Comparison of ENCODE assay signal across 18 cellular contexts in genomic region chr3:12906141-12906915, GRCh38.
DNase-seq lines count a peak whose midpoint lies in the region; ATAC-seq and TF ChIP-seq lines count a peak whose summit lies in the region.
"Had no signal": no experiment of that assay in that cellular context is flagged by ENCODE, and none has a peak within 500 bp of the region (broad histone marks: within the 10 kb centered on the region; RNA-seq: fewer than 3 reads in every experiment).

No MANE protein-coding gene starts in this region.

- H3K27me3 ChIP-seq in heart left ventricle, result no peaks in the 10 kb centered on the region
- no peaks in the 10 kb centered on the region for H3K27me3 ChIP-seq in osteoblast (ENCODE audit: insufficient read depth, low read length)
- H3K27me3 ChIP-seq: SJSA1 had no signal

- no peak for TF ChIP-seq CTCF in heart left ventricle (IDR thresholded peaks at IDR 0.05)
- TF ChIP-seq CTCF in osteoblast (IDR thresholded peaks at IDR 0.05; ENCODE audit: extremely low read depth, low read depth, low read length), result no peak

- DNase-seq in Right ventricle myocardium inferior (ENCODE audit: missing footprints) (peak; percentile 45), cardiac septum (ENCODE audit: low spot score) (no peak), heart left ventricle (peak in 2 of 5 donors; percentile 18 to 56), osteoblast (ENCODE audit: insufficient read length, low spot score, missing footprints) (peak; percentile 66), posterior vena cava (ENCODE audit: low spot score) (no peak)
- DNase-seq: 8988T; CD4-positive, CD25-positive, alpha-beta regulatory T cell; COR-L47; DMS 273 treated with DMSO at 0.1 percent for 48 hours; KG1; NCI-H1105 treated with DMSO at 0.1 percent for 48 hours; NCI-H187 treated with DMSO at 0.1 percent for 48 hours; NCI-H345; NCI-H526 had no signal

- no peak overlapping the region for H3K4me2 ChIP-seq in osteoblast (ENCODE audit: insufficient read depth, low read length)

- H2AFZ ChIP-seq in osteoblast (ENCODE audit: low read length), result no peak overlapping the region

- peaks cover 0 to 41% (median 24%) of the 10 kb centered on the region in 12 donors for H3K4me1 ChIP-seq in heart left ventricle
- no peaks in the 10 kb centered on the region for H3K4me1 ChIP-seq in osteoblast (ENCODE audit: insufficient read depth, low read length)
- H3K4me1 ChIP-seq: SJSA1 had no signal

- H3K4me3 ChIP-seq in heart left ventricle, result no peak overlapping the region
- H3K4me3 ChIP-seq in osteoblast (ENCODE audit: insufficient read depth, low read length), result no peak overlapping the region
- H3K4me3 ChIP-seq: SJSA1 had no signal

- peak overlapping the region in 5 of 12 donors; percentile 20 to 64 (median 34) for H3K27ac ChIP-seq in heart left ventricle
- no peak overlapping the region for H3K27ac ChIP-seq in osteoblast (ENCODE audit: low read depth, low read length)
- H3K27ac ChIP-seq: SJSA1 had no signal

- ATAC-seq in Right ventricle myocardium inferior (no peak), heart left ventricle (peak in 3 of 4 donors; percentile 16 to 28 (median 19)), HG02852 (IDR thresholded peaks at IDR 0.05; ENCODE audit: unreplicated experiment) (no peak), HG02885 (IDR thresholded peaks at IDR 0.05; ENCODE audit: poor library complexity, unreplicated experiment) (no peak), GM19455 (IDR thresholded peaks at IDR 0.05; ENCODE audit: unreplicated experiment) (no peak)

- H3K36me3 ChIP-seq in heart left ventricle, result peaks cover 0 to 99% (median 87%) of the 10 kb centered on the region in 9 donors
- peaks cover 33% of the 10 kb centered on the region for H3K36me3 ChIP-seq in osteoblast (ENCODE audit: insufficient read depth, low read length)

- no peaks in the 10 kb centered on the region for H3K79me2 ChIP-seq in osteoblast (ENCODE audit: insufficient read depth, low read length)

- TF ChIP-seq POLR2A in heart left ventricle (IDR thresholded peaks at IDR 0.05), result no peak

- no peaks in the 10 kb centered on the region for H3K9me3 ChIP-seq in heart left ventricle
- H3K9me3 ChIP-seq in osteoblast (ENCODE audit: low read depth, low read length), result no peaks in the 10 kb centered on the region
- H3K9me3 ChIP-seq: SJSA1 had no signal

- peaks cover 6% of the 10 kb centered on the region for H4K20me1 ChIP-seq in osteoblast (ENCODE audit: insufficient read depth, low read length)

- 60 to 69% (median 61%) methylated on average over 15 to 20 of the region's 20 CpGs for WGBS in heart left ventricle, 4 donors

- intact Hi-C loops in Right ventricle myocardium inferior (cut with DNase I), result no loop called here
- intact Hi-C loops in cardiac septum (cut with DNase I), result no loop called here
- intact Hi-C loops in heart left ventricle (cut with DNase I), result loop anchor here in 2 of 10 donors (5.0 to 10.0 kb wide), 2 partner anchors 76 to 362 kb away; partner anchors contain the start of gene MKRN2OS (in 1 of the 2)
- intact Hi-C loops in posterior vena cava (cut with DNase I), result loop anchor here (5.0 to 10.0 kb wide), 2 partner anchors 68 to 86 kb away; no protein-coding TSS in a partner anchor

Comparison
In these comparisons a context has a peak if more than half of its experiments do, and no peak if none do; other contexts are left out.
1. ATAC-seq: peak in heart left ventricle (3 of 4); none in Right ventricle myocardium inferior (single experiment), HG02852 (single experiment), HG02885 (single experiment) and GM19455 (single experiment).
2. DNase-seq: peak in Right ventricle myocardium inferior (single experiment) and osteoblast (single experiment); none in cardiac septum (single experiment) and posterior vena cava (single experiment).
3. intact Hi-C loops: an anchor here in posterior vena cava (5.0 to 10.0 kb wide); none called in Right ventricle myocardium inferior and cardiac septum.